Comparison of ENCODE assay signal across 17 cellular contexts in genomic region chr16:81627024-81627423, GRCh38.
DNase-seq lines count a peak whose midpoint lies in the region; ATAC-seq, FAIRE-seq and TF ChIP-seq lines count a peak whose summit lies in the region.
"Had no signal": no experiment of that assay in that cellular context is flagged by ENCODE, and none has a peak within 500 bp of the region (broad histone marks: within the 10 kb centered on the region; RNA-seq: fewer than 3 reads in every experiment).

No MANE protein-coding gene starts in this region.

- POLR2A ChIA-PET in IMR-90 (lab: Charles Lee; ENCODE audit: unreplicated experiment) (no interaction called here), endothelial cell of umbilical vein (lab: Charles Lee) (no interaction called here)

- dilution Hi-C loops in IMR-90 (cut with HindIII; ENCODE audit: low sequenced_read_pairs, unreplicated experiment) (no loop called here), endothelial cell of umbilical vein (cut with MboI; ENCODE audit: extremely low pct_ligation_motif_present, low sequenced_read_pairs) (no loop called here)

- peaks cover 13% of the 10 kb centered on the region for H3K4me1 Mint-ChIP-seq in activated naive CD4-positive, alpha-beta T cell treated with anti-CD3 and anti-CD28 coated beads, Interleukin-2, amount 10 ng/mL, durations not matched to agents 7 days and 5 days

- H3K9me3 Mint-ChIP-seq in activated naive CD4-positive, alpha-beta T cell treated with anti-CD3 and anti-CD28 coated beads, Interleukin-2, amount 10 ng/mL, durations not matched to agents 7 days and 5 days: no peaks in the 10 kb centered on the region
- H3K9me3 Mint-ChIP-seq: activated naive CD4-positive, alpha-beta T cell treated with anti-CD3 and anti-CD28 coated beads, Interleukin-2, amount 50 U/mL, for 24 hours; CD4-positive, alpha-beta T cell had no signal

- H3K4me3 ChIP-seq in IMR-90 (ENCODE audit: insufficient read depth, low read depth, low read length): no peak overlapping the region
- no peak overlapping the region for H3K4me3 ChIP-seq in endothelial cell of umbilical vein (replicated peaks in 1 of 3; ENCODE audit: insufficient read depth in 1 of 3, low read depth in 1 of 3, low read length in 3 of 3)
- no peak overlapping the region for H3K4me3 ChIP-seq in smooth muscle cell
- H3K4me3 ChIP-seq in aorta (ENCODE audit: low read length in 2 of 2): no peak overlapping the region
- H3K4me3 ChIP-seq: upper lobe of right lung had no signal

- TF ChIP-seq RAD21 in IMR-90 (IDR thresholded peaks at IDR 0.05; ENCODE audit: low read length): no peak

- peak overlapping the region; percentile 81 for H2BK5ac ChIP-seq in IMR-90 (ENCODE audit: low read depth, low read length, poor library complexity, severe bottlenecking)

- no peak overlapping the region for H3K4me3 Mint-ChIP-seq in activated naive CD4-positive, alpha-beta T cell treated with anti-CD3 and anti-CD28 coated beads, Interleukin-2, amount 10 ng/mL, durations not matched to agents 7 days and 5 days
- H3K4me3 Mint-ChIP-seq: activated naive CD4-positive, alpha-beta T cell treated with anti-CD3 and anti-CD28 coated beads, Interleukin-2, amount 50 U/mL, for 24 hours; CD4-positive, alpha-beta T cell had no signal

- no peak overlapping the region for H3K4ac ChIP-seq in IMR-90 (ENCODE audit: low read depth, low read length)

- FAIRE-seq in endothelial cell of umbilical vein (lab: Jason Lieb, UNC): no peak
- FAIRE-seq: small intestine had no signal

- no peak overlapping the region for H3K27ac Mint-ChIP-seq in activated naive CD4-positive, alpha-beta T cell treated with anti-CD3 and anti-CD28 coated beads, Interleukin-2, amount 10 ng/mL, durations not matched to agents 7 days and 5 days
- H3K27ac Mint-ChIP-seq: activated naive CD4-positive, alpha-beta T cell treated with anti-CD3 and anti-CD28 coated beads, Interleukin-2, amount 50 U/mL, for 24 hours; CD4-positive, alpha-beta T cell had no signal

- TF ChIP-seq POLR2A in IMR-90 (IDR thresholded peaks at IDR 0.05; ENCODE audit: low read depth, low read length) (no peak), endothelial cell of umbilical vein (IDR thresholded peaks at IDR 0.05; ENCODE audit: low read depth, low read length) (no peak)

- H3K27me3 ChIP-seq in IMR-90 (ENCODE audit: control insufficient read depth, insufficient read depth, low read length): no peaks in the 10 kb centered on the region
- no peaks in the 10 kb centered on the region for H3K27me3 ChIP-seq in endothelial cell of umbilical vein (ENCODE audit: control insufficient read depth in 2 of 2, insufficient read depth in 2 of 2, low read length in 2 of 2)
- no peaks in the 10 kb centered on the region for H3K27me3 ChIP-seq in smooth muscle cell (ENCODE audit: low read depth)
- no peaks in the 10 kb centered on the region for H3K27me3 ChIP-seq in aorta (ENCODE audit: control insufficient read depth in 1 of 2, insufficient read depth in 2 of 2, low read length in 1 of 2)
- H3K27me3 ChIP-seq: upper lobe of right lung had no signal

- no peak overlapping the region for H2BK20ac ChIP-seq in IMR-90 (ENCODE audit: low read depth, low read length)

- peak; percentile 7 for DNase-seq in activated naive CD4-positive, alpha-beta T cell treated with Interleukin-2 at 50 U/mL for 16 hours
- no peak for DNase-seq in activated naive CD4-positive, alpha-beta T cell treated with anti-CD3 and anti-CD28 coated beads, Interleukin-2, amount 10 ng/mL, durations not matched to agents 7 days and 5 days
- peak; percentile 68 for DNase-seq in IMR-90
- no peak for DNase-seq in endothelial cell of umbilical vein (ENCODE audit: low read depth, low spot score)
- DNase-seq in smooth muscle cell (lab: John Stamatoyannopoulos, UW; ENCODE audit: unreplicated experiment): no peak
- no peak for DNase-seq in aorta
- no peak for DNase-seq in GOT3 (lab: John Stamatoyannopoulos, UW)
- DNase-seq: ACHN; CD4-positive, alpha-beta T cell; DND-41; effector CD4-positive, alpha-beta T cell; left ventricle myocardium superior; NCI-H1417 treated with DMSO at 0.1 percent for 48 hours; small intestine; upper lobe of right lung had no signal

- peaks cover 7 to 26% of the 10 kb centered on the region in 2 experiments for H3K79me1 ChIP-seq in IMR-90 (ENCODE audit: low read depth in 1 of 2, low read length in 2 of 2)

- H3F3A ChIP-seq in smooth muscle cell (ENCODE audit: low read depth): peaks cover 15% of the 10 kb centered on the region

- no peak for TF ChIP-seq CTCF in IMR-90 (conservative IDR thresholded peaks at IDR 0.05; ENCODE audit: low read depth, low read length)
- no peak for TF ChIP-seq CTCF in endothelial cell of umbilical vein (IDR thresholded peaks at IDR 0.05; ENCODE audit: extremely low read depth in 1 of 2, insufficient read depth in 1 of 2, low read depth in 1 of 2, low read length in 2 of 2)
- TF ChIP-seq CTCF in smooth muscle cell (IDR thresholded peaks at IDR 0.05; ENCODE audit: borderline replicate concordance, insufficient read depth, poor library complexity, severe bottlenecking): no peak

- no peak overlapping the region for H2AK9ac ChIP-seq in IMR-90 (replicated peaks; ENCODE audit: low read depth, low read length, poor library complexity)

- H3K9ac ChIP-seq in IMR-90 (ENCODE audit: low read depth, low read length) (no peak overlapping the region), endothelial cell of umbilical vein (replicated peaks; ENCODE audit: extremely low read depth, insufficient read depth, low read length) (no peak overlapping the region), smooth muscle cell (ENCODE audit: low read depth) (no peak overlapping the region)

- H3K9me1 ChIP-seq in IMR-90 (ENCODE audit: insufficient read depth, low read length) (peaks cover 14% of the 10 kb centered on the region; the same call in 1 of the 2 replicates), endothelial cell of umbilical vein (replicated peaks; ENCODE audit: control insufficient read depth, extremely low read depth, insufficient read depth, low read length) (no peaks in the 10 kb centered on the region)

- no peak; the same call in 1 of the 2 replicates for ATAC-seq in IMR-90 (ENCODE audit: low read depth)
- ATAC-seq in aorta (ENCODE audit: low FRiP score): no peak
- no peak for ATAC-seq in GM18868 (IDR thresholded peaks at IDR 0.05; ENCODE audit: unreplicated experiment)
- ATAC-seq: left ventricle myocardium superior, upper lobe of right lung had no signal

- H2BK120ac ChIP-seq in IMR-90 (ENCODE audit: low read depth, low read length): no peak overlapping the region

- no peaks in the 10 kb centered on the region for H3K36me3 Mint-ChIP-seq in activated naive CD4-positive, alpha-beta T cell treated with anti-CD3 and anti-CD28 coated beads, Interleukin-2, amount 10 ng/mL, durations not matched to agents 7 days and 5 days
- H3K36me3 Mint-ChIP-seq: activated naive CD4-positive, alpha-beta T cell treated with anti-CD3 and anti-CD28 coated beads, Interleukin-2, amount 50 U/mL, for 24 hours had no signal

- H3K56ac ChIP-seq in IMR-90 (ENCODE audit: extremely low read depth, insufficient read depth, low read length): no peak overlapping the region

- H2AFZ ChIP-seq in IMR-90 (replicated peaks; ENCODE audit: low read length, poor library complexity): no peak overlapping the region
- H2AFZ ChIP-seq in endothelial cell of umbilical vein (ENCODE audit: low read depth, low read length): no peak overlapping the region
- H2AFZ ChIP-seq in smooth muscle cell (ENCODE audit: low read depth): no peak overlapping the region

- H3K27ac ChIP-seq in IMR-90 (ENCODE audit: insufficient read depth, low read length) (no peak overlapping the region), endothelial cell of umbilical vein (ENCODE audit: insufficient read depth, low read depth, low read length) (peak overlapping the region; percentile 90), smooth muscle cell (ENCODE audit: low read depth) (peak overlapping the region; percentile 56), aorta (ENCODE audit: low read depth in 1 of 2, low read length in 2 of 2) (no peak overlapping the region)
- H3K27ac ChIP-seq: upper lobe of right lung had no signal

- no peak overlapping the region for H2BK15ac ChIP-seq in IMR-90 (ENCODE audit: low read depth, low read length)

- no peak overlapping the region for H3K23ac ChIP-seq in IMR-90 (ENCODE audit: low read depth, low read length)

- intact Hi-C loops in IMR-90 (cut with micrococcal nuclease) (no loop called here), endothelial cell of umbilical vein (cut with micrococcal nuclease) (loop anchor here (10.0 kb wide), 1 partner anchor 248 kb away; no protein-coding TSS in a partner anchor), aorta (cut with DNase I) (loop anchor here in 1 of 2 donors (10.0 kb wide), 1 partner anchor 98 kb away; no protein-coding TSS in a partner anchor)

- H3K27me3 Mint-ChIP-seq in activated naive CD4-positive, alpha-beta T cell treated with anti-CD3 and anti-CD28 coated beads, Interleukin-2, amount 10 ng/mL, durations not matched to agents 7 days and 5 days: no peaks in the 10 kb centered on the region
- H3K27me3 Mint-ChIP-seq: activated naive CD4-positive, alpha-beta T cell treated with anti-CD3 and anti-CD28 coated beads, Interleukin-2, amount 50 U/mL, for 24 hours; CD4-positive, alpha-beta T cell had no signal

- CTCF ChIA-PET in activated naive CD4-positive, alpha-beta T cell treated with anti-CD3 and anti-CD28 coated beads, Interleukin-2, amount 10 ng/mL, durations not matched to agents 7 days and 5 days (lab: Charles Lee): no interaction called here
- CTCF ChIA-PET in IMR-90 (lab: Yijun Ruan, JAX): no interaction called here
- CTCF ChIA-PET in endothelial cell of umbilical vein (lab: Charles Lee): no interaction called here

- H4K5ac ChIP-seq in IMR-90 (ENCODE audit: low read depth, low read length): no peak overlapping the region

- 97% methylated on average over 6 of the region's 6 CpGs; no CpG with 5 or more reads in 1 of the 2 experiments for WGBS in IMR-90 (ENCODE audit: extremely low coverage in 2 of 2, insufficient read length in 1 of 2), 2 experiments
- WGBS in smooth muscle cell (ENCODE audit: low lambda C conversion rate): 97% methylated on average over 6 of the region's 6 CpGs
- WGBS in aorta, 2 donors: 93 to 94% methylated on average over 6 of the region's 6 CpGs

- H3K79me2 ChIP-seq in endothelial cell of umbilical vein (ENCODE audit: control insufficient read depth, insufficient read depth, low read length) (peaks cover 9% of the 10 kb centered on the region), smooth muscle cell (ENCODE audit: low read depth) (peaks cover 13% of the 10 kb centered on the region)

- no peak overlapping the region for H4K91ac ChIP-seq in IMR-90 (ENCODE audit: insufficient read depth, low read depth, low read length)

- in situ Hi-C loops in IMR-90 (cut with MboI; ENCODE audit: low sequenced_read_pairs): no loop called here

- H3K9me3 ChIP-seq in IMR-90 (ENCODE audit: control insufficient read depth, insufficient read depth, low read length) (no peaks in the 10 kb centered on the region), endothelial cell of umbilical vein (replicated peaks; ENCODE audit: control insufficient read depth, insufficient read depth, low read length) (no peaks in the 10 kb centered on the region), smooth muscle cell (replicated peaks; ENCODE audit: low read depth) (no peaks in the 10 kb centered on the region), aorta (ENCODE audit: control insufficient read depth, low read length) (no peaks in the 10 kb centered on the region)
- H3K9me3 ChIP-seq: upper lobe of right lung had no signal

- H3K18ac ChIP-seq in IMR-90 (ENCODE audit: low read depth, low read length): no peak overlapping the region

- no peak overlapping the region for H3K4me2 ChIP-seq in IMR-90 (ENCODE audit: low read depth, low read length)
- no peak overlapping the region for H3K4me2 ChIP-seq in endothelial cell of umbilical vein (ENCODE audit: insufficient read depth, low read length)
- no peak overlapping the region for H3K4me2 ChIP-seq in smooth muscle cell

- no peak overlapping the region for H4K8ac ChIP-seq in IMR-90 (ENCODE audit: low read depth in 2 of 2, low read length in 2 of 2)

- H3K36me3 ChIP-seq in IMR-90 (ENCODE audit: control insufficient read depth, insufficient read depth, low read length) (no peaks in the 10 kb centered on the region), endothelial cell of umbilical vein (ENCODE audit: control insufficient read depth in 2 of 2, extremely low read depth in 1 of 2, insufficient read depth in 2 of 2, low read length in 2 of 2) (peaks cover 0 to 14% of the 10 kb centered on the region in 2 experiments), smooth muscle cell (ENCODE audit: low read depth) (no peaks in the 10 kb centered on the region), aorta (ENCODE audit: control insufficient read depth in 1 of 2, insufficient read depth in 2 of 2, low read length in 1 of 2) (no peaks in the 10 kb centered on the region)

- peak overlapping the region; percentile 61 for H2AK5ac ChIP-seq in IMR-90 (ENCODE audit: low read depth, low read length)

- no peak overlapping the region for H3K14ac ChIP-seq in IMR-90 (replicated peaks; ENCODE audit: low read depth, low read length)

- H4K20me1 ChIP-seq in IMR-90 (ENCODE audit: insufficient read depth, low read length) (peaks cover 55% of the 10 kb centered on the region; the same call in 1 of the 2 replicates), endothelial cell of umbilical vein (replicated peaks; ENCODE audit: control insufficient read depth, extremely low read depth, insufficient read depth, low read length) (no peaks in the 10 kb centered on the region), smooth muscle cell (ENCODE audit: low read depth) (no peaks in the 10 kb centered on the region)

- H3K4me1 ChIP-seq in IMR-90 (ENCODE audit: control insufficient read depth, insufficient read depth, low read length) (peaks cover 6% of the 10 kb centered on the region), endothelial cell of umbilical vein (ENCODE audit: control insufficient read depth, extremely low read depth, insufficient read depth, low read length) (peaks cover 31% of the 10 kb centered on the region), smooth muscle cell (ENCODE audit: low read depth) (peaks cover 17% of the 10 kb centered on the region), aorta (ENCODE audit: control insufficient read depth in 1 of 2, insufficient read depth in 2 of 2, low read length in 2 of 2) (no peaks in the 10 kb centered on the region)

- no TSS peak for BruUV-seq in IMR-90 (replicated peaks; lab: Mats Ljungman, UMichigan)
- no TSS peak for BruUV-seq in endothelial cell of umbilical vein (replicated peaks; lab: Mats Ljungman, UMichigan)

Comparison
In these comparisons a context has a peak if more than half of its experiments do, and no peak if none do; other contexts are left out.
1. DNase-seq: peak in activated naive CD4-positive, alpha-beta T cell treated with Interleukin-2 at 50 U/mL for 16 hours (single experiment) and IMR-90 (single experiment); none in activated naive CD4-positive, alpha-beta T cell treated with anti-CD3 and anti-CD28 coated beads, Interleukin-2, amount 10 ng/mL, durations not matched to agents 7 days and 5 days (single experiment), endothelial cell of umbilical vein (single experiment), smooth muscle cell (single experiment), aorta (0 of 2) and GOT3 (single experiment).
2. H3K27ac ChIP-seq: peak in endothelial cell of umbilical vein (single experiment) and smooth muscle cell (single experiment); none in IMR-90 (single experiment) and aorta (0 of 2).